ENCODE assay signal across 24 cellular contexts in the genomic region with DNA sequence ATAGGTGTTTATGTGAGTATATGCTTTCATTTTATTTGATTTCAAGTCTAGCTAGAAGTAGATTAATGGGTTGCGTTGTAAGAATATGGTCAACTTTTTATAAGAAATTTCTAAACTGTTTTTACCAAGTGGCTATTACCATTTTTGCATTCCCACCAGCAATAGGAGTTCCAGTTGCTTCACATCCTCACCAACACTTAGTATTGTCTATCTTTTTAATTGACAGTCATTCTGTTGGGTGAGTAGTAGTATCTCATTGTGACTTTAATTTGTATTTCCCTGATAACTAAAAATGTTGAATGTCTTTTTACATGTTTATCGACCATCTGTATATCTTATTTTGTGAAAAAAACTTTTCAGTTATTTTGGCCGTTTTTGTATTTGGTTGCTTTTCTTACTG.
DNase-seq lines count a peak whose midpoint lies in the region; ATAC-seq, FAIRE-seq and TF ChIP-seq lines count a peak whose summit lies in the region.
"Had no signal": no experiment of that assay in that cellular context is flagged by ENCODE, and none has a peak within 500 bp of the region (broad histone marks: within the 10 kb centered on the region; RNA-seq: fewer than 3 reads in every experiment).

No MANE protein-coding gene starts in this region.

- TF ChIP-seq RAD21 in H1 (IDR thresholded peaks at IDR 0.05 in 1 of 2, conservative IDR thresholded peaks at IDR 0.05 in 1 of 2; ENCODE audit: low read depth in 2 of 2, low read length in 2 of 2) = no peak

- H2BK5ac ChIP-seq in H1 (ENCODE audit: low read depth, low read length) = no peak overlapping the region

- no peak for TF ChIP-seq EP300 in H1 (IDR thresholded peaks at IDR 0.05; ENCODE audit: borderline replicate concordance in 1 of 2, low read depth in 2 of 2, low read length in 2 of 2)

- no peak overlapping the region for H2AK5ac ChIP-seq in H1 (ENCODE audit: low read depth, low read length)

- H3K56ac ChIP-seq in H1 (replicated peaks; ENCODE audit: insufficient read length, low read depth, low read length) = no peak overlapping the region

- no peak overlapping the region for H3K14ac ChIP-seq in H1 (ENCODE audit: insufficient read length)

- H3K18ac ChIP-seq in H1 (ENCODE audit: extremely low read depth, low read length) = no peak overlapping the region

- no peak for DNase-seq in activated naive CD4-positive, alpha-beta T cell treated with anti-CD3 and anti-CD28 coated beads for 36 hours
- DNase-seq in activated naive CD4-positive, alpha-beta T cell treated with Interleukin-2 at 50 U/mL for 16 hours = no peak
- DNase-seq in CD4-positive, CD25-positive, alpha-beta regulatory T cell = no peak
- DNase-seq in H1 (ENCODE audit: low read depth in 1 of 2, low spot score in 2 of 2) = no peak
- DNase-seq in stimulated activated CD4-positive, alpha-beta T cell treated with anti-CD3 and anti-CD28 coated beads, Interleukin-2, amount 100 ng/mL, for 48 hours = no peak
- no peak for DNase-seq in NCI-H146 (lab: John Stamatoyannopoulos, UW)
- DNase-seq: 8988T; ACHN; BE2C; C1 segment of cervical spinal cord; Caco-2; Calu3; CD4-positive, alpha-beta T cell; CD8-positive, alpha-beta T cell; DMS79 treated with DMSO at 0.1 percent for 48 hours; GF-D8 had no signal

- H3K4me3 Mint-ChIP-seq in activated naive CD4-positive, alpha-beta T cell treated with anti-CD3 and anti-CD28 coated beads for 36 hours = no peak overlapping the region
- no peak overlapping the region for H3K4me3 Mint-ChIP-seq in CD4-positive, CD25-positive, alpha-beta regulatory T cell
- H3K4me3 Mint-ChIP-seq: CD14-positive monocyte; CD4-positive, alpha-beta T cell; CD8-positive, alpha-beta T cell had no signal

- H2BK20ac ChIP-seq in H1 (ENCODE audit: low read length) = no peak overlapping the region

- H3K27me3 Mint-ChIP-seq in activated naive CD4-positive, alpha-beta T cell treated with anti-CD3 and anti-CD28 coated beads for 36 hours (ENCODE audit: low read depth) = no peaks in the 10 kb centered on the region
- H3K27me3 Mint-ChIP-seq in CD4-positive, CD25-positive, alpha-beta regulatory T cell = no peaks in the 10 kb centered on the region
- H3K27me3 Mint-ChIP-seq: CD4-positive, alpha-beta T cell had no signal

- no peak for TF ChIP-seq POLR2A in H1 (IDR thresholded peaks at IDR 0.05; ENCODE audit: control extremely low read depth in 1 of 2, low read depth in 2 of 2, low read length in 2 of 2)

- no peaks in the 10 kb centered on the region for H3K23me2 ChIP-seq in H1 (ENCODE audit: low read depth, low read length)

- H3K23ac ChIP-seq in H1 (ENCODE audit: insufficient read length) = no peak overlapping the region

- H2BK120ac ChIP-seq in H1 (replicated peaks; ENCODE audit: low read depth, low read length) = no peak overlapping the region

- H3K4ac ChIP-seq in H1 (replicated peaks; ENCODE audit: insufficient read length, low read depth, low read length) = no peak overlapping the region

- 97% methylated on average over 3 of the region's 3 CpGs; no CpG with 5 or more reads in 1 of the 2 experiments for WGBS in H1 (ENCODE audit: extremely low coverage in 1 of 2, insufficient coverage in 1 of 2, insufficient read length in 1 of 2, insufficient replicate concordance in 2 of 2, low coverage in 1 of 2, low lambda C conversion rate in 2 of 2, missing lambda C conversion rate in 1 of 2), 2 experiments

- intact Hi-C loops in activated naive CD4-positive, alpha-beta T cell treated with anti-CD3 and anti-CD28 coated beads for 36 hours (cut with micrococcal nuclease) = no loop called here

- POLR2A ChIA-PET in HEK293 (lab: Yijun Ruan, JAX) (no interaction called here), H1 (lab: Charles Lee; ENCODE audit: partially characterized antibody) (no interaction called here)

- no peaks in the 10 kb centered on the region for H3K27me3 ChIP-seq in CD4-positive, CD25-positive, alpha-beta regulatory T cell (ENCODE audit: control insufficient read depth, insufficient read depth, low read length)
- peaks cover 0 to 1% (median 0%) of the 10 kb centered on the region in 4 experiments; a peak in 1 of 7 replicates for H3K27me3 ChIP-seq in H1 (replicated peaks in 1 of 4; ENCODE audit: control insufficient read depth in 3 of 4, extremely low read depth in 1 of 4, insufficient read depth in 3 of 4, low read length in 3 of 4)
- H3K27me3 ChIP-seq: BE2C, BLaER1 had no signal

- no peak overlapping the region for H2AFZ ChIP-seq in H1 (ENCODE audit: low read length)

- H3K4me2 ChIP-seq in H1 (ENCODE audit: insufficient read depth in 1 of 2, low read depth in 2 of 2, low read length in 2 of 2) = no peak overlapping the region
- H3K4me2 ChIP-seq: BLaER1 had no signal

- no peaks in the 10 kb centered on the region for H3K79me2 ChIP-seq in H1 (ENCODE audit: control insufficient read depth in 1 of 2, insufficient read depth in 2 of 2, low read length in 2 of 2)

- H3K27ac Mint-ChIP-seq in activated naive CD4-positive, alpha-beta T cell treated with anti-CD3 and anti-CD28 coated beads for 36 hours = peak overlapping the region; percentile 67
- peak overlapping the region in 2 of 3 donors; percentile 52 to 61 for H3K27ac Mint-ChIP-seq in CD4-positive, CD25-positive, alpha-beta regulatory T cell
- H3K27ac Mint-ChIP-seq: CD14-positive monocyte; CD4-positive, alpha-beta T cell had no signal

- H3K36me3 Mint-ChIP-seq in activated naive CD4-positive, alpha-beta T cell treated with anti-CD3 and anti-CD28 coated beads for 36 hours (ENCODE audit: low read depth) = peaks cover 30% of the 10 kb centered on the region
- peaks cover 46% of the 10 kb centered on the region for H3K36me3 Mint-ChIP-seq in CD4-positive, CD25-positive, alpha-beta regulatory T cell

- H4K20me1 ChIP-seq in H1 (replicated peaks in 1 of 2; ENCODE audit: control insufficient read depth in 1 of 2, insufficient read depth in 2 of 2, low read length in 2 of 2) = no peaks in the 10 kb centered on the region
- H4K20me1 ChIP-seq: BLaER1 had no signal

- H3K9ac ChIP-seq in H1 (replicated peaks in 1 of 4; ENCODE audit: extremely low read depth in 1 of 4, low read depth in 3 of 4, low read length in 3 of 4) = no peak overlapping the region
- H3K9ac ChIP-seq: BLaER1 had no signal

- H2BK15ac ChIP-seq in H1 (ENCODE audit: low read length) = no peak overlapping the region

- no peaks in the 10 kb centered on the region for H3K36me3 ChIP-seq in CD4-positive, CD25-positive, alpha-beta regulatory T cell (ENCODE audit: control insufficient read depth, insufficient read depth, low read length)
- H3K36me3 ChIP-seq in HEK293 (ENCODE audit: control insufficient read depth in 2 of 2, insufficient read depth in 1 of 2, low read length in 2 of 2) = no peaks in the 10 kb centered on the region
- 0 out of 8 replicates have a peak, but pooled peaks cover 0 to 3% (median 0%) of the 10 kb centered on the region in 4 experiments for H3K36me3 ChIP-seq in H1 (ENCODE audit: control insufficient read depth in 2 of 4, insufficient read depth in 4 of 4, low read length in 3 of 4)
- H3K36me3 ChIP-seq: BE2C had no signal

- CTCF ChIA-PET in activated naive CD4-positive, alpha-beta T cell treated with anti-CD3 and anti-CD28 coated beads for 36 hours (lab: Charles Lee) = interaction anchor here (0.9 kb wide), 1 partner anchor 159 kb away, joined by 4 read pairs; no protein-coding TSS in a partner anchor
- CTCF ChIA-PET in HEK293 (lab: Yijun Ruan, JAX) (no interaction called here), H1 (lab: Charles Lee; ENCODE audit: partially characterized antibody) (interaction anchor here (1.6 kb wide), 2 partner anchors 18 to 65 kb away, joined by 3 to 4 read pairs; no protein-coding TSS in a partner anchor)

- no peaks in the 10 kb centered on the region for H3K79me1 ChIP-seq in H1 (ENCODE audit: low read depth, low read length)

- TF ChIP-seq CTCF in HEK293 (tag by site-specific recombination; IDR thresholded peaks at IDR 0.05) = no peak
- no peak for TF ChIP-seq CTCF in H1 (IDR thresholded peaks at IDR 0.05; ENCODE audit: control extremely low read depth in 1 of 3, insufficient read depth in 1 of 3, low read depth in 1 of 3, low read length in 3 of 3)

- ATAC-seq in CD4-positive, CD25-positive, alpha-beta regulatory T cell (ENCODE audit: low read depth in 2 of 2) = no peak
- ATAC-seq: CD8-positive, alpha-beta T cell had no signal

- no peak overlapping the region for H3K4me3 ChIP-seq in CD4-positive, CD25-positive, alpha-beta regulatory T cell (ENCODE audit: low read depth, low read length)
- H3K4me3 ChIP-seq in HEK293 (ENCODE audit: low read depth, low read length) = no peak overlapping the region
- H3K4me3 ChIP-seq in H1 (ENCODE audit: extremely low read depth in 1 of 4, insufficient read depth in 2 of 4, low read depth in 3 of 4, low read length in 4 of 4) = no peak overlapping the region
- H3K4me3 ChIP-seq: BLaER1 had no signal

- peaks cover 6 to 11% of the 10 kb centered on the region in 2 experiments for H3K9me3 ChIP-seq in CD4-positive, CD25-positive, alpha-beta regulatory T cell (ENCODE audit: control insufficient read depth in 2 of 2, low read length in 2 of 2)
- H3K9me3 ChIP-seq in HEK293 (ENCODE audit: control insufficient read depth, insufficient read depth, low read depth, low read length) (no peaks in the 10 kb centered on the region), H1 (ENCODE audit: insufficient read depth in 2 of 2, low read depth in 1 of 2, low read length in 1 of 2) (peaks cover 10 to 14% of the 10 kb centered on the region in 2 experiments)
- H3K9me3 ChIP-seq: BE2C, Caco-2 had no signal

- no peak overlapping the region for H2BK12ac ChIP-seq in H1 (ENCODE audit: low read depth, low read length)

- peak; percentile 32 for FAIRE-seq in H1 (lab: Jason Lieb, UNC)
- FAIRE-seq: A204.1, D721Med, G401.6, GM12891, GM19239 had no signal

- no peak overlapping the region for H4K5ac ChIP-seq in H1 (ENCODE audit: insufficient read length, low read depth, low read length)

- H3K9me3 Mint-ChIP-seq in activated naive CD4-positive, alpha-beta T cell treated with anti-CD3 and anti-CD28 coated beads for 36 hours = peaks cover 19% of the 10 kb centered on the region
- peaks cover 1 to 8% (median 7%) of the 10 kb centered on the region in 7 donors for H3K9me3 Mint-ChIP-seq in CD4-positive, CD25-positive, alpha-beta regulatory T cell

- no peak overlapping the region for H4K91ac ChIP-seq in H1 (replicated peaks; ENCODE audit: insufficient read length, low read length)

- no peaks in the 10 kb centered on the region for H3K4me1 ChIP-seq in CD4-positive, CD25-positive, alpha-beta regulatory T cell (ENCODE audit: control insufficient read depth, insufficient read depth, low read length, poor library complexity, severe bottlenecking)
- H3K4me1 ChIP-seq in HEK293 (ENCODE audit: control insufficient read depth, insufficient read depth, low read length) (no peaks in the 10 kb centered on the region), H1 (replicated peaks in 1 of 4; ENCODE audit: control insufficient read depth in 3 of 4, insufficient read depth in 4 of 4, low read length in 3 of 4) (no peaks in the 10 kb centered on the region)
- H3K4me1 ChIP-seq: BE2C, BLaER1, Caco-2 had no signal

- no peak overlapping the region for H4K8ac ChIP-seq in H1 (ENCODE audit: extremely low read depth, insufficient read depth, low read length)

- H3K4me1 Mint-ChIP-seq in activated naive CD4-positive, alpha-beta T cell treated with anti-CD3 and anti-CD28 coated beads for 36 hours (ENCODE audit: low read depth) = peaks cover 41% of the 10 kb centered on the region
- H3K4me1 Mint-ChIP-seq in CD4-positive, CD25-positive, alpha-beta regulatory T cell = peaks cover 20 to 45% (median 33%) of the 10 kb centered on the region in 4 donors
- H3K4me1 Mint-ChIP-seq: CD14-positive monocyte had no signal

- H3K27ac ChIP-seq in CD4-positive, CD25-positive, alpha-beta regulatory T cell (ENCODE audit: insufficient read depth, low read length, poor library complexity, severe bottlenecking) = no peak overlapping the region
- H3K27ac ChIP-seq in HEK293 (ENCODE audit: extremely low read depth, low read depth, low read length) = no peak overlapping the region
- H3K27ac ChIP-seq in H1 (ENCODE audit: low read depth, low read length) = no peak overlapping the region
- H3K27ac ChIP-seq: BLaER1 had no signal
